19 cellular contexts compared by ENCODE assay signal in the genomic region with DNA sequence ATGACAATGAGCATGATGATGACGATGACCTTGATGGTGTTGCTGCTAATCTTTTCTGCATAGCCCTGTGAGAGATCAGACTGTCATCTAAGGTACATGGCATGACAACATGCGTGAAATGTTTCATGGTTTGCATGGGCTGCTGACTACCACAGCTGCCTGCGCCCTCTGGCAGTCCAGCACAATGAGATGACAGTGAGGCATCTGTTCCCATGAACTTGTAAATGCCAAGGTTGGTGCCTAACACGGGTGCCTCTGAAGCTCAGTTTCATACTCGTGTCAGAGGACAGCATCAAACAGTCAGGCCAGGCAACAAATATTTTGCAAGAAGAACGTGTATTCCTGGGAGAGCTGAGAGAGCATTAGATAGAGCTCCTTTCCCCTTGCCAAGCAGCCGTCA.
DNase-seq lines count a peak whose midpoint lies in the region; ATAC-seq and TF ChIP-seq lines count a peak whose summit lies in the region.
"Had no signal": no experiment of that assay in that cellular context is flagged by ENCODE, and none has a peak within 500 bp of the region (broad histone marks: within the 10 kb centered on the region; RNA-seq: fewer than 3 reads in every experiment).

No MANE protein-coding gene starts in this region.

- H3K27ac Mint-ChIP-seq in immature natural killer cell: no peak overlapping the region
- H3K27ac Mint-ChIP-seq: HFFc6 had no signal

- in situ Hi-C loops in gastrocnemius medialis (cut with MboI; ENCODE audit: low sequenced_read_pairs in 4 of 4): no loop called here
- in situ Hi-C loops in brain microvascular endothelial cell (cut with HindIII; ENCODE audit: low pct_ligation_motif_present, low sequenced_read_pairs): no loop called here

- peak; percentile 40 to 64 for ATAC-seq in gastrocnemius medialis

- H3K27me3 ChIP-seq in gastrocnemius medialis: no peaks in the 10 kb centered on the region
- no peaks in the 10 kb centered on the region for H3K27me3 ChIP-seq in tibial nerve
- no peaks in the 10 kb centered on the region for H3K27me3 ChIP-seq in brain microvascular endothelial cell (replicated peaks)

- no peaks in the 10 kb centered on the region for H3K36me3 ChIP-seq in gastrocnemius medialis
- H3K36me3 ChIP-seq in tibial nerve: no peaks in the 10 kb centered on the region
- no peaks in the 10 kb centered on the region for H3K36me3 ChIP-seq in brain microvascular endothelial cell (replicated peaks)
- H3K36me3 ChIP-seq: HAP-1 had no signal

- no peak overlapping the region for H3K4me3 ChIP-seq in gastrocnemius medialis
- no peak overlapping the region for H3K4me3 ChIP-seq in tibial nerve
- no peak overlapping the region for H3K4me3 ChIP-seq in brain microvascular endothelial cell (ENCODE audit: low read depth, low read length)
- H3K4me3 ChIP-seq: A549, HAP-1 had no signal

- no peak for TF ChIP-seq POLR2A in gastrocnemius medialis (IDR thresholded peaks at IDR 0.05)
- TF ChIP-seq POLR2A in tibial nerve (IDR thresholded peaks at IDR 0.05): no peak

- H3K27ac ChIP-seq in gastrocnemius medialis (peak overlapping the region in 3 of 4 donors; percentile 50 to 62 (median 58)), tibial nerve (no peak overlapping the region), brain microvascular endothelial cell (no peak overlapping the region)
- H3K27ac ChIP-seq: A549 had no signal

- H3K4me1 ChIP-seq in gastrocnemius medialis (peaks cover 10 to 18% of the 10 kb centered on the region in 2 donors), tibial nerve (no peaks in the 10 kb centered on the region)
- H3K4me1 ChIP-seq: HAP-1 had no signal

- H3K9me3 ChIP-seq in gastrocnemius medialis (no peaks in the 10 kb centered on the region), tibial nerve (no peaks in the 10 kb centered on the region)
- H3K9me3 ChIP-seq: A549, HAP-1 had no signal

- H3K9me3 Mint-ChIP-seq in immature natural killer cell: no peaks in the 10 kb centered on the region
- H3K9me3 Mint-ChIP-seq: HFFc6 had no signal

- TF ChIP-seq CTCF in gastrocnemius medialis (IDR thresholded peaks at IDR 0.05 in 4 of 5, conservative IDR thresholded peaks at IDR 0.05 in 1 of 5) (no peak), tibial nerve (IDR thresholded peaks at IDR 0.05) (no peak), brain microvascular endothelial cell (IDR thresholded peaks at IDR 0.05; ENCODE audit: low read depth, low read length, missing control alignments) (no peak)

- peak; percentile 23 for DNase-seq in Ammon's horn (ENCODE audit: low spot score)
- peak; percentile 30 for DNase-seq in islet precursor cell
- DNase-seq in pons (ENCODE audit: low spot score): peak; percentile 52
- peak in 1 of 2 donors; percentile 24 for DNase-seq in gastrocnemius medialis
- no peak for DNase-seq in tibial nerve (ENCODE audit: low spot score in 2 of 2)
- DNase-seq in ecto neural progenitor cell (ENCODE audit: low spot score): no peak
- DNase-seq in immature natural killer cell: no peak
- DNase-seq in brain microvascular endothelial cell: no peak
- DNase-seq: 8988T; AML-193; CD4-positive, alpha-beta memory T cell; COR-L47; DMS53; DMS79 treated with DMSO at 0.1 percent for 48 hours; GF-D8; GOT3; HFFc6 had no signal

- peaks cover 3 to 14% (median 9%) of the 10 kb centered on the region in 3 donors for H3K27me3 Mint-ChIP-seq in immature natural killer cell (ENCODE audit: low read depth in 3 of 3)

- no peak for TF ChIP-seq EP300 in tibial nerve (IDR thresholded peaks at IDR 0.05)

- H3K36me3 Mint-ChIP-seq in immature natural killer cell: no peaks in the 10 kb centered on the region
- H3K36me3 Mint-ChIP-seq: CD4-positive, alpha-beta memory T cell had no signal

- no peak overlapping the region for H3K4me3 Mint-ChIP-seq in immature natural killer cell
- H3K4me3 Mint-ChIP-seq: CD4-positive, alpha-beta memory T cell; HFFc6 had no signal

- no peaks in the 10 kb centered on the region for H3K4me1 Mint-ChIP-seq in immature natural killer cell
- H3K4me1 Mint-ChIP-seq: CD4-positive, alpha-beta memory T cell had no signal

- 68 to 80% methylated on average over 5 to 7 of the region's 7 CpGs for WGBS in tibial nerve, 2 donors

- intact Hi-C loops in gastrocnemius medialis (cut with DNase I; ENCODE audit: low total_unique reads): loop anchor here (5.0 kb wide), 1 partner anchor 35 kb away; no protein-coding TSS in a partner anchor

Comparison
In these comparisons a context has a peak if more than half of its experiments do, and no peak if none do; other contexts are left out.
1. DNase-seq: peak in Ammon's horn (single experiment), islet precursor cell (single experiment) and pons (single experiment); none in tibial nerve (0 of 2), ecto neural progenitor cell (single experiment), immature natural killer cell (0 of 3) and brain microvascular endothelial cell (single experiment).
2. H3K27ac ChIP-seq: peak in gastrocnemius medialis (3 of 4); none in tibial nerve (0 of 4) and brain microvascular endothelial cell (single experiment).